Comparison of ENCODE assay signal across 13 cellular contexts in the genomic region with DNA sequence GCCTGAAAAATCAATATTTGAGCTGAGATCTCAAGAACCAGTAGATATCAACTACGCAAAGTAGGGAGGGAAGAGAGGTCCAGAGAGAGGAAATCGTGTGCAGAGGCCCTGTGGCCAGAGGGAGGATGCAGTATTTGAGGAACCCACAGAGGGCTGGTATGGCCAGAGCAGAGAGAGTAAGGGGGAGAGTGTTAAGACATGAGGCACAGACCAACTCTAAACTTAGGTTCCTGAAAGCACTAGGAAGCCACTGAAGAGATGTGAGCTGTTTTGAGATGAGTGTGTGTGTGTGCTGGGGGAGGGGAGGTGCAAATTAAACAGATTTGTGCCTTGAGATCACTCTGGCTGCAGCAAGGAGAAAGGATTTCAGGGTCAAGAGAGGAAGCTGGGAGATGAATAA. TPM values are rescaled to one million over a fixed set of nuclear protein-coding genes. Genes with fewer than 3 reads are reported as not detected.
A peak's percentile ranks its signal among the peaks of the same experiment; 100 is the strongest.
DNase-seq lines count a peak whose midpoint lies in the region; ATAC-seq, FAIRE-seq and TF ChIP-seq lines count a peak whose summit lies in the region.
"Had no signal": no experiment of that assay in that cellular context is flagged by ENCODE, and none has a peak within 500 bp of the region (broad histone marks: within the 10 kb centered on the region; RNA-seq: fewer than 3 reads in every experiment).

No MANE protein-coding gene starts in this region.

- no peaks in the 10 kb centered on the region for H3K9me3 Mint-ChIP-seq in T-helper 1 cell treated with Interleukin-12 subunit alpha and Interleukin-12 subunit beta and Interleukin-4 antibody, amounts not matched to agents 30 μg/mL and 1 μg/mL, for 36 hours
- H3K9me3 Mint-ChIP-seq in MCF 10A (ENCODE audit: unreplicated experiment), result no peaks in the 10 kb centered on the region
- H3K9me3 Mint-ChIP-seq: T-cell had no signal

- peaks cover 5% of the 10 kb centered on the region for H3K27me3 Mint-ChIP-seq in T-helper 1 cell treated with Interleukin-12 subunit alpha and Interleukin-12 subunit beta and Interleukin-4 antibody, amounts not matched to agents 30 μg/mL and 1 μg/mL, for 36 hours (ENCODE audit: low read depth)
- peaks cover 15% of the 10 kb centered on the region for H3K27me3 Mint-ChIP-seq in MCF 10A (ENCODE audit: insufficient read depth, unreplicated experiment)

- peak; percentile 91 for FAIRE-seq in GM18507 (lab: Jason Lieb, UNC)
- FAIRE-seq: D721Med, HepG2 had no signal

- H3K27ac Mint-ChIP-seq in T-helper 1 cell treated with Interleukin-12 subunit alpha and Interleukin-12 subunit beta and Interleukin-4 antibody, amounts not matched to agents 30 μg/mL and 1 μg/mL, for 36 hours, result peak overlapping the region; percentile 14
- no peak overlapping the region for H3K27ac Mint-ChIP-seq in MCF 10A (ENCODE audit: low read depth, unreplicated experiment)
- H3K27ac Mint-ChIP-seq: T-cell had no signal

- no peaks in the 10 kb centered on the region for H3K36me3 Mint-ChIP-seq in T-helper 1 cell treated with Interleukin-12 subunit alpha and Interleukin-12 subunit beta and Interleukin-4 antibody, amounts not matched to agents 30 μg/mL and 1 μg/mL, for 36 hours (ENCODE audit: low read depth)
- H3K36me3 Mint-ChIP-seq in MCF 10A (ENCODE audit: insufficient read depth, unreplicated experiment), result no peaks in the 10 kb centered on the region
- H3K36me3 Mint-ChIP-seq: T-cell had no signal

- H3K4me3 Mint-ChIP-seq in T-helper 1 cell treated with Interleukin-12 subunit alpha and Interleukin-12 subunit beta and Interleukin-4 antibody, amounts not matched to agents 30 μg/mL and 1 μg/mL, for 36 hours, result no peak overlapping the region
- H3K4me3 Mint-ChIP-seq in MCF 10A (ENCODE audit: unreplicated experiment), result no peak overlapping the region
- H3K4me3 Mint-ChIP-seq: T-cell had no signal

- BruUV-seq in MCF 10A (replicated peaks; lab: Mats Ljungman, UMichigan), result no TSS peak

- intact Hi-C loops in MCF 10A (cut with micrococcal nuclease), result no loop called here

- peak; percentile 61 for ATAC-seq in GM19467 (IDR thresholded peaks at IDR 0.05; ENCODE audit: unreplicated experiment)
- peak; percentile 92 for ATAC-seq in HG03095 (IDR thresholded peaks at IDR 0.05; ENCODE audit: unreplicated experiment)
- ATAC-seq: T-cell had no signal

- CTCF ChIA-PET in MCF 10A (lab: Yijun Ruan, JAX), result interaction anchor here (0.7 to 1.2 kb wide), 2 partner anchors 18 to 254 kb away, joined by 3 read pairs; no protein-coding TSS in a partner anchor

- TF ChIP-seq CTCF in MCF 10A (IDR thresholded peaks at IDR 0.05; ENCODE audit: unreplicated experiment), result no peak

- H3K4me1 Mint-ChIP-seq in T-helper 1 cell treated with Interleukin-12 subunit alpha and Interleukin-12 subunit beta and Interleukin-4 antibody, amounts not matched to agents 30 μg/mL and 1 μg/mL, for 36 hours (ENCODE audit: low read depth), result peaks cover 8% of the 10 kb centered on the region
- no peaks in the 10 kb centered on the region for H3K4me1 Mint-ChIP-seq in MCF 10A (ENCODE audit: insufficient read depth, unreplicated experiment)
- H3K4me1 Mint-ChIP-seq: T-cell had no signal

- POLR2A ChIA-PET in MCF 10A (lab: Yijun Ruan, JAX), result interaction anchor here (0.9 kb wide), 1 partner anchor 86 kb away, joined by 3 read pairs; no protein-coding TSS in a partner anchor

- DNase-seq in GM18507 (ENCODE audit: extremely low spot score, insufficient read length, low read depth) (peak; percentile 65), MCF 10A (ENCODE audit: unreplicated experiment) (no peak), NCI-H2081 (lab: John Stamatoyannopoulos, UW) (no peak), kidney glomerular epithelial cell (lab: John Stamatoyannopoulos, UW) (no peak), dedifferentiated amniotic fluid mesenchymal stem cell (ENCODE audit: extremely low spot score) (no peak)
- DNase-seq: left ventricle myocardium inferior, NCI-H226, T-cell had no signal

RNA-seq across cellular contexts. Expression of a gene that starts 10.9 kb away (rescaled TPM):
- total RNA-seq in MCF 10A (2022), result not detected in 2 replicates
- total RNA-seq: HepG2, left ventricle myocardium inferior, T-cell had no signal

RNA-seq across cellular contexts. Expression of a gene that starts 21.9 kb away (rescaled TPM):
- total RNA-seq in MCF 10A (2022), result not detected in 2 replicates
- total RNA-seq: HepG2, left ventricle myocardium inferior, T-cell had no signal
